In genomic region chr17:4023220-4023619, GRCh38 we compare ENCODE assay signal across 29 cellular contexts. TPM values are rescaled to one million over a fixed set of nuclear protein-coding genes. Genes with fewer than 3 reads are reported as not detected.
DNase-seq lines count a peak whose midpoint lies in the region; ATAC-seq, FAIRE-seq and TF ChIP-seq lines count a peak whose summit lies in the region.
"Had no signal": no experiment of that assay in that cellular context is flagged by ENCODE, and none has a peak within 500 bp of the region (broad histone marks: within the 10 kb centered on the region; RNA-seq: fewer than 3 reads in every experiment).

No MANE protein-coding gene starts in this region.

- H3K9me3 ChIP-seq in HepG2 (ENCODE audit: low read length) (peaks cover 7% of the 10 kb centered on the region), right lobe of liver (peaks cover 0 to 3% (median 0%) of the 10 kb centered on the region in 4 donors), Karpas-422 (ENCODE audit: low read length) (peaks cover 4% of the 10 kb centered on the region)

- TF ChIP-seq EP300 in HepG2 (IDR thresholded peaks at IDR 0.05; ENCODE audit: low read depth in 2 of 2, low read length in 2 of 2), result no peak
- TF ChIP-seq EP300 in HepG2 (CRISPR knock-in tag; IDR thresholded peaks at IDR 0.05; ENCODE audit: borderline replicate concordance), result no peak

- 67% methylated on average over 5 of the region's 5 CpGs for WGBS in HepG2 (ENCODE audit: low lambda C conversion rate)
- WGBS in right lobe of liver (ENCODE audit: insufficient coverage, low coverage, low lambda C conversion rate, missing lambda C conversion rate), result 90% methylated on average over 5 of the region's 5 CpGs

- POLR2A ChIA-PET in HepG2 (lab: Yijun Ruan, JAX), result no interaction called here

- in situ Hi-C loops in HepG2 (cut with HindIII; ENCODE audit: extremely low pct_ligation_motif_present, low pct_unique_long_range_greater_than_20kb), result no loop called here

- no peak overlapping the region for H3K4me2 ChIP-seq in HepG2 (ENCODE audit: low read depth, low read length)
- no peak overlapping the region for H3K4me2 ChIP-seq in Karpas-422 (ENCODE audit: low read depth, low read length, poor library complexity, severe bottlenecking)
- H3K4me2 ChIP-seq: BLaER1 treated with 17β-estradiol and CSF1 and Interleukin-3, amounts not matched to agents 10 nM and 100 nM; PC-9 had no signal

- H3K9ac ChIP-seq in HepG2 (ENCODE audit: insufficient read depth, low read depth, low read length), result peak overlapping the region; percentile 8; the same call in 1 of the 2 replicates
- no peak overlapping the region for H3K9ac ChIP-seq in Karpas-422 (ENCODE audit: low read length)
- H3K9ac ChIP-seq: BLaER1 treated with 17β-estradiol and CSF1 and Interleukin-3, amounts not matched to agents 10 nM and 100 nM had no signal

- H4K20me1 ChIP-seq in HepG2 (ENCODE audit: insufficient read depth, low read length) (no peaks in the 10 kb centered on the region), Karpas-422 (ENCODE audit: insufficient read depth, low read depth, low read length) (no peaks in the 10 kb centered on the region)

- H3K4me1 ChIP-seq in HepG2 (ENCODE audit: insufficient read depth, low read length) (peaks cover 26% of the 10 kb centered on the region), right lobe of liver (no peaks in the 10 kb centered on the region), Karpas-422 (ENCODE audit: low read length) (no peaks in the 10 kb centered on the region)
- H3K4me1 ChIP-seq: BLaER1 treated with 17β-estradiol and CSF1 and Interleukin-3, amounts not matched to agents 10 nM and 100 nM had no signal

- no peak for TF ChIP-seq POLR2A in HepG2 (IDR thresholded peaks at IDR 0.05; ENCODE audit: insufficient read depth in 1 of 2, low read depth in 2 of 2, low read length in 2 of 2)
- no peak for TF ChIP-seq POLR2A in right lobe of liver (IDR thresholded peaks at IDR 0.05)

- peak; percentile 24 for DNase-seq in HepG2 (ENCODE audit: low spot score)
- DNase-seq in right lobe of liver, result no peak
- peak; percentile 16 for DNase-seq in NCI-H69 (lab: John Stamatoyannopoulos, UW)
- DNase-seq in fibroblast of peridontal ligament (ENCODE audit: extremely low read depth), result peak; percentile 12
- DNase-seq in Karpas-422, result no peak
- DNase-seq in DMS 273 treated with DMSO at 0.1 percent for 48 hours (lab: John Stamatoyannopoulos, UW), result no peak
- DNase-seq: AML-193; CD4-positive, alpha-beta T cell; COR-L47; EL; GDM1; GOT3; HCEC 1CT; MV-4-11; NCI-H1105; NCI-H1694; NCI-H2029 treated with DMSO at 0.1 percent for 48 hours; NCI-H446 treated with DMSO at 0.1 percent for 48 hours; NCI-H526; PC-9; RPMI8226; SHP77 had no signal

- CTCF ChIA-PET in HepG2 (lab: Yijun Ruan, JAX; ENCODE audit: low intra/inter-chr PET ratio, low total read pairs), result no interaction called here

- no peak for TF ChIP-seq RAD21 in HepG2 (CRISPR knock-in tag; IDR thresholded peaks at IDR 0.05)

- BruUV-seq in HepG2 (replicated peaks; lab: Mats Ljungman, UMichigan), result no TSS peak

- H3K36me3 ChIP-seq in HepG2 (replicated peaks in 1 of 2; ENCODE audit: control insufficient read depth in 1 of 2, insufficient read depth in 2 of 2, low read length in 2 of 2), result peaks cover 17 to 54% of the 10 kb centered on the region in 2 experiments; a peak in 4 of 5 replicates
- H3K36me3 ChIP-seq in right lobe of liver, result peaks cover 0 to 71% (median 40%) of the 10 kb centered on the region in 4 donors
- peaks cover 48% of the 10 kb centered on the region for H3K36me3 ChIP-seq in Karpas-422 (ENCODE audit: insufficient read depth, low read length)

- intact Hi-C loops in HepG2 (cut with micrococcal nuclease; ENCODE audit: unreplicated experiment) (no loop called here), right lobe of liver (cut with DNase I) (no loop called here)

- H3K27me3 ChIP-seq in HepG2 (ENCODE audit: control insufficient read depth in 1 of 2, insufficient read depth in 2 of 2, low read length in 2 of 2) (no peaks in the 10 kb centered on the region; a peak in 1 of 5 replicates), right lobe of liver (no peaks in the 10 kb centered on the region), Karpas-422 (ENCODE audit: low read length) (no peaks in the 10 kb centered on the region)
- H3K27me3 ChIP-seq: BLaER1 treated with 17β-estradiol and CSF1 and Interleukin-3, amounts not matched to agents 10 nM and 100 nM had no signal

- no peak overlapping the region for H3K4me3 ChIP-seq in HepG2 (replicated peaks in 1 of 3; ENCODE audit: insufficient read depth in 1 of 3, low read depth in 2 of 3, low read length in 3 of 3)
- H3K4me3 ChIP-seq in right lobe of liver, result no peak overlapping the region
- no peak overlapping the region for H3K4me3 ChIP-seq in Karpas-422 (ENCODE audit: low read length)
- H3K4me3 ChIP-seq: BLaER1 treated with 17β-estradiol and CSF1 and Interleukin-3, amounts not matched to agents 10 nM and 100 nM; GM12878; K562; PC-9 had no signal

- ATAC-seq in HepG2 (no peak), right lobe of liver (no peak), HG03432 (IDR thresholded peaks at IDR 0.05; ENCODE audit: unreplicated experiment) (no peak)
- ATAC-seq: GM12878, K562 had no signal

- H3K27ac ChIP-seq in HepG2 (ENCODE audit: extremely low read length, insufficient read depth, low read length) (peak overlapping the region; percentile 40), right lobe of liver (no peak overlapping the region), Karpas-422 (ENCODE audit: low read length) (no peak overlapping the region)
- H3K27ac ChIP-seq: BLaER1 treated with 17β-estradiol and CSF1 and Interleukin-3, amounts not matched to agents 10 nM and 100 nM; HL-60; PC-9 had no signal

- no peak overlapping the region for H2AFZ ChIP-seq in HepG2 (ENCODE audit: low read length)
- no peak overlapping the region for H2AFZ ChIP-seq in Karpas-422 (ENCODE audit: low read length)
- H2AFZ ChIP-seq: PC-9 had no signal

- TF ChIP-seq CTCF in HepG2 (CRISPR knock-in tag; IDR thresholded peaks at IDR 0.05), result no peak
- TF ChIP-seq CTCF in right lobe of liver (IDR thresholded peaks at IDR 0.05), result no peak

- no peaks in the 10 kb centered on the region for H3K9me2 ChIP-seq in Karpas-422 (replicated peaks; ENCODE audit: insufficient read depth, low read length)

- no peak for FAIRE-seq in HepG2 (lab: Jason Lieb, UNC)
- FAIRE-seq: A204.1, GM12878, K562 had no signal

- H3K79me2 ChIP-seq in HepG2 (ENCODE audit: insufficient read depth, low read length) (no peaks in the 10 kb centered on the region), Karpas-422 (ENCODE audit: low read length) (no peaks in the 10 kb centered on the region)

TF ChIP-seq in HepG2, 621 proteins besides CTCF, POLR2A, EP300 and RAD21 (continues in another document):
- TF ChIP-seq CREB1 (IDR thresholded peaks at IDR 0.05) (no peak), CREB1 (CRISPR knock-in tag; IDR thresholded peaks at IDR 0.05) (no peak), ZGPAT (CRISPR knock-in tag; IDR thresholded peaks at IDR 0.05) (0 out of 2 replicates have a peak, but pooled peaks have one; percentile 16), RARA (CRISPR knock-in tag; IDR thresholded peaks at IDR 0.05) (peak; percentile 9; the same call in 1 of the 2 replicates)

RNA-seq across cellular contexts. Expression of gene ATP2A3, which starts 59.0 kb away (rescaled TPM):
- not detected in 2 replicates for total RNA-seq in HepG2 (2016; rRNA removed; fragmentation: Illumina TruSeq; extraction: Trizol)
- not detected in 2 replicates for total RNA-seq in HepG2 (2016; cell fraction: cytosol; rRNA removed; fragmentation: Illumina TruSeq; extraction: Trizol; ENCODE audit: low read depth)
- not detected in 2 replicates for total RNA-seq in HepG2 (2016; cell fraction: insoluble cytoplasmic fraction; rRNA removed; fragmentation: Illumina TruSeq; extraction: Trizol)
- total RNA-seq in HepG2 (2016; cell fraction: membrane; rRNA removed; fragmentation: Illumina TruSeq; extraction: Trizol), result not detected in 2 replicates
- not detected in 2 replicates for total RNA-seq in HepG2 (2016; cell fraction: nucleus; rRNA removed; fragmentation: Illumina TruSeq; extraction: Trizol)
- polyA plus RNA-seq in HepG2 (2011; rRNA removed), result 0.07 and 0.10 TPM in 2 replicates
- 0.03 and 0.14 TPM in 2 replicates for polyA plus RNA-seq in HepG2 (2011; cell fraction: cytosol; rRNA removed)
- 0.16 and 0.40 TPM in 2 replicates for polyA plus RNA-seq in HepG2 (2011; cell fraction: nucleus; rRNA removed)
- 0.15 and 0.25 TPM in 2 replicates for polyA plus RNA-seq in HepG2 (2012)
- polyA plus RNA-seq in HepG2 (2016; cell fraction: cytosol; fragmentation: Illumina TruSeq; extraction: Trizol; ENCODE audit: low read depth), result not detected in 2 replicates
- not detected in 2 replicates for polyA plus RNA-seq in HepG2 (2016; cell fraction: insoluble cytoplasmic fraction; fragmentation: Illumina TruSeq; extraction: Trizol; ENCODE audit: low read depth)
- polyA plus RNA-seq in HepG2 (2016; cell fraction: membrane; fragmentation: Illumina TruSeq; extraction: Trizol; ENCODE audit: low read depth), result not detected in 2 replicates
- polyA plus RNA-seq in HepG2 (2016; cell fraction: nucleus; fragmentation: Illumina TruSeq; extraction: Trizol; ENCODE audit: insufficient read depth, low read depth), result not detected in 2 replicates
- polyA minus RNA-seq in HepG2 (2011; rRNA and poly(A)+ RNA removed; ENCODE audit: low replicate concordance), result 0.52 and 1.2 TPM in 2 replicates
- polyA minus RNA-seq in HepG2 (2011; cell fraction: cytosol; rRNA and poly(A)+ RNA removed), result not detected in 2 replicates
- 0.13 TPM in 1 of 2 replicates, not detected in the other for polyA minus RNA-seq in HepG2 (2011; cell fraction: nucleus; rRNA and poly(A)+ RNA removed)
- 1 to 10 TPM; 1.5 to 4.3 (median 2.3) TPM for total RNA-seq in right lobe of liver
- total RNA-seq in Karpas-422 (2014; rRNA removed; shearing (Covaris generic); ENCODE audit: low replicate concordance), result 101 and 204 TPM in 2 replicates
- total RNA-seq: MCF 10A had no signal

Comparison
In these comparisons a context has a peak if more than half of its experiments do, and no peak if none do; other contexts are left out.
1. DNase-seq: peak in HepG2 (single experiment), NCI-H69 (single experiment) and fibroblast of peridontal ligament (single experiment); none in right lobe of liver (0 of 3), Karpas-422 (single experiment) and DMS 273 treated with DMSO at 0.1 percent for 48 hours (single experiment).
2. RNA of gene ATP2A3, which starts 59.0 kb away (total RNA-seq): 101 to 204 TPM in Karpas-422; 1.5 to 4.3 TPM in right lobe of liver and not detected in HepG2; every median in the first group is over 10 times any median in the second.